Comparison of ENCODE assay signal across 1 cellular context in the genomic region with DNA sequence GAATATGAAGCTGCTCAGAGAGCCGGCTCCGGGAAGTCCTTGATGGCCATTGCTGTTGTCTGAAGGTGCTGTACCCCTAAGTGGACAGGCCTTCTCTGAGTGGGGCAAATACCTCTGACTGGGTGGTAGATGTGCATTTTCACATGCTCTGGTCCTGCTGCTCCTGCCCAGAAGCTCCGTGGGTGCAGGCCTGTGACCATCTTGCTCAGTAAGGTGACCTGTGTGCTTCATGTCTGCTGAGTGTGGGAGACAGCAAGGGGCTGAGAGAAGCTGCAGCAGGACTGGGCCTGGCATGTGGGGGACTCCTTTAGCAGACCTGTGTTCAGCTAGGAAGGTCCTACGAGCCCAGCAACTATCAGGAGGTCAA.
TF ChIP-seq lines count a peak whose summit lies in the region.

No MANE protein-coding gene starts in this region.

TF ChIP-seq in HepG2, 621 proteins besides CTCF, POLR2A, EP300 and RAD21 (continued from another document):
- TF ChIP-seq, protein P1, sequence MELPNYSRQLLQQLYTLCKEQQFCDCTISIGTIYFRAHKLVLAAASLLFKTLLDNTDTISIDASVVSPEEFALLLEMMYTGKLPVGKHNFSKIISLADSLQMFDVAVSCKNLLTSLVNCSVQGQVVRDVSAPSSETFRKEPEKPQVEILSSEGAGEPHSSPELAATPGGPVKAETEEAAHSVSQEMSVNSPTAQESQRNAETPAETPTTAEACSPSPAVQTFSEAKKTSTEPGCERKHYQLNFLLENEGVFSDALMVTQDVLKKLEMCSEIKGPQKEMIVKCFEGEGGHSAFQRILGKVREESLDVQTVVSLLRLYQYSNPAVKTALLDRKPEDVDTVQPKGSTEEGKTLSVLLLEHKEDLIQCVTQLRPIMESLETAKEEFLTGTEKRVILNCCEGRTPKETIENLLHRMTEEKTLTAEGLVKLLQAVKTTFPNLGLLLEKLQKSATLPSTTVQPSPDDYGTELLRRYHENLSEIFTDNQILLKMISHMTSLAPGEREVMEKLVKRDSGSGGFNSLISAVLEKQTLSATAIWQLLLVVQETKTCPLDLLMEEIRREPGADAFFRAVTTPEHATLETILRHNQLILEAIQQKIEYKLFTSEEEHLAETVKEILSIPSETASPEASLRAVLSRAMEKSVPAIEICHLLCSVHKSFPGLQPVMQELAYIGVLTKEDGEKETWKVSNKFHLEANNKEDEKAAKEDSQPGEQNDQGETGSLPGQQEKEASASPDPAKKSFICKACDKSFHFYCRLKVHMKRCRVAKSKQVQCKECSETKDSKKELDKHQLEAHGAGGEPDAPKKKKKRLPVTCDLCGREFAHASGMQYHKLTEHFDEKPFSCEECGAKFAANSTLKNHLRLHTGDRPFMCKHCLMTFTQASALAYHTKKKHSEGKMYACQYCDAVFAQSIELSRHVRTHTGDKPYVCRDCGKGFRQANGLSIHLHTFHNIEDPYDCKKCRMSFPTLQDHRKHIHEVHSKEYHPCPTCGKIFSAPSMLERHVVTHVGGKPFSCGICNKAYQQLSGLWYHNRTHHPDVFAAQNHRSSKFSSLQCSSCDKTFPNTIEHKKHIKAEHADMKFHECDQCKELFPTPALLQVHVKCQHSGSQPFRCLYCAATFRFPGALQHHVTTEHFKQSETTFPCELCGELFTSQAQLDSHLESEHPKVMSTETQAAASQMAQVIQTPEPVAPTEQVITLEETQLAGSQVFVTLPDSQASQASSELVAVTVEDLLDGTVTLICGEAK (IDR thresholded peaks at IDR 0.05), result no peak
- TF ChIP-seq, protein P1 (CRISPR knock-in tag; IDR thresholded peaks at IDR 0.05), result no peak
- TF ChIP-seq MTA3 (CRISPR knock-in tag; IDR thresholded peaks at IDR 0.05) (no peak), ESRRA (CRISPR knock-in tag; IDR thresholded peaks at IDR 0.05; ENCODE audit: low read depth) (no peak)
- TF ChIP-seq, protein P2, sequence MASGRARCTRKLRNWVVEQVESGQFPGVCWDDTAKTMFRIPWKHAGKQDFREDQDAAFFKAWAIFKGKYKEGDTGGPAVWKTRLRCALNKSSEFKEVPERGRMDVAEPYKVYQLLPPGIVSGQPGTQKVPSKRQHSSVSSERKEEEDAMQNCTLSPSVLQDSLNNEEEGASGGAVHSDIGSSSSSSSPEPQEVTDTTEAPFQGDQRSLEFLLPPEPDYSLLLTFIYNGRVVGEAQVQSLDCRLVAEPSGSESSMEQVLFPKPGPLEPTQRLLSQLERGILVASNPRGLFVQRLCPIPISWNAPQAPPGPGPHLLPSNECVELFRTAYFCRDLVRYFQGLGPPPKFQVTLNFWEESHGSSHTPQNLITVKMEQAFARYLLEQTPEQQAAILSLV (CRISPR knock-in tag; IDR thresholded peaks at IDR 0.05; ENCODE audit: borderline replicate concordance), result no peak
